Comparison of ENCODE assay signal across 11 cellular contexts in the genomic region with DNA sequence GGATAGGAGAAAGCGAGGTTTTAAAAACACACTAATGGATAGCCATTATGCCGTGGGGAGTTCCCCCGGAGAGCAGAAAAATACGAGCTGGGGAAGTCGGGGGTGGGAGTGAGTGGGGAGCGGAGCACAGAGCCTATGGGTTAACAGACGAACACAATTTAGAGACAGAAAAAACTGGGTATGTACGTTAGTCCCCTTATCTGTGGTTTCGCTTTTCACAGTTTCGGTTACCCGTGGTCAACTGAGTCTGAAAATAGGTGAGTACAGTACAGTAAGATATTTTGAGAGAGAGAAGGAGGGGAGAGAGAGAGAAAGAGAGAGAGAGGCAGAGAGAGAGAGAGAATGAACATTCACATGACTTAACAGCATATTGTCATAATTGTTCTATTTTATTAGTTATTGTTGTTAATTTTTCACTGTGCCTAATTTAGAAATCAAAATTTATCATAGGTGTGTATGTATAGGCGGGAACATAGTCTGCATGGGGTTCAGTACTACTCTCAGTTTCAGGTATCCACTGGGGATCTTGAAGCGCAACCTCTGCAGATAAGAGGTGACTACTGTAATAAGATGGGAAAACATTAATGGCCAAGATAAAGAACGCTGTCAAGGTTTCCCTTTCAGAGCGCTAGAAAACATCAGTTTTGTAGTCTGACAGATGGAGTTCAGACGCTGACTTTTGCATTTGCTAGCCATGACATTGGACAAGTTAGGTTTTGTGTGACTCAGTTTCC.
DNase-seq lines count a peak whose midpoint lies in the region; ATAC-seq and TF ChIP-seq lines count a peak whose summit lies in the region.
"Had no signal": no experiment of that assay in that cellular context is flagged by ENCODE, and none has a peak within 500 bp of the region (broad histone marks: within the 10 kb centered on the region; RNA-seq: fewer than 3 reads in every experiment).

No MANE protein-coding gene starts in this region.

- H3K27ac Mint-ChIP-seq in activated naive CD8-positive, alpha-beta T cell treated with anti-CD3 and anti-CD28 coated beads, Interleukin-2, amount 50 U/mL, for 24 hours: no peak overlapping the region
- H3K27ac Mint-ChIP-seq in Calu3 (ENCODE audit: unreplicated experiment): no peak overlapping the region

- H3K27me3 Mint-ChIP-seq in activated naive CD8-positive, alpha-beta T cell treated with anti-CD3 and anti-CD28 coated beads, Interleukin-2, amount 50 U/mL, for 24 hours: peaks cover 52% of the 10 kb centered on the region
- no peaks in the 10 kb centered on the region for H3K27me3 Mint-ChIP-seq in Calu3 (ENCODE audit: unreplicated experiment)

- no peaks in the 10 kb centered on the region for H3K36me3 Mint-ChIP-seq in activated naive CD8-positive, alpha-beta T cell treated with anti-CD3 and anti-CD28 coated beads, Interleukin-2, amount 50 U/mL, for 24 hours (ENCODE audit: low read depth)
- H3K36me3 Mint-ChIP-seq in Calu3 (ENCODE audit: insufficient read depth, unreplicated experiment): no peaks in the 10 kb centered on the region

- intact Hi-C loops in Calu3 (cut with micrococcal nuclease; ENCODE audit: unreplicated experiment): loop anchor here (5.0 kb wide), 1 partner anchor 51 kb away; no protein-coding TSS in a partner anchor

- peak overlapping the region; percentile 7 for H3K4me3 Mint-ChIP-seq in activated naive CD8-positive, alpha-beta T cell treated with anti-CD3 and anti-CD28 coated beads, Interleukin-2, amount 50 U/mL, for 24 hours
- no peak overlapping the region for H3K4me3 Mint-ChIP-seq in Calu3 (ENCODE audit: low read depth, unreplicated experiment)

- BruUV-seq in Calu3 (replicated peaks; lab: Mats Ljungman, UMichigan): no TSS peak

- peaks cover 21% of the 10 kb centered on the region for H3K4me1 Mint-ChIP-seq in activated naive CD8-positive, alpha-beta T cell treated with anti-CD3 and anti-CD28 coated beads, Interleukin-2, amount 50 U/mL, for 24 hours
- peaks cover 19% of the 10 kb centered on the region for H3K4me1 Mint-ChIP-seq in Calu3 (ENCODE audit: low read depth, unreplicated experiment)

- TF ChIP-seq CTCF in GM10266 (IDR thresholded peaks at IDR 0.05; ENCODE audit: control insufficient read depth, insufficient read depth, low read depth, missing control alignments): no peak
- no peak for TF ChIP-seq CTCF in Calu3 (IDR thresholded peaks at IDR 0.05; ENCODE audit: unreplicated experiment)

- no peaks in the 10 kb centered on the region for H3K9me3 Mint-ChIP-seq in activated naive CD8-positive, alpha-beta T cell treated with anti-CD3 and anti-CD28 coated beads, Interleukin-2, amount 50 U/mL, for 24 hours
- no peaks in the 10 kb centered on the region for H3K9me3 Mint-ChIP-seq in Calu3 (ENCODE audit: low read depth, unreplicated experiment)

- ATAC-seq in GM21360 (IDR thresholded peaks at IDR 0.05; ENCODE audit: unreplicated experiment) (peak; percentile 95), HG03139 (IDR thresholded peaks at IDR 0.05; ENCODE audit: unreplicated experiment) (peak; percentile 87)
- ATAC-seq in activated naive CD8-positive, alpha-beta T cell treated with anti-CD3 and anti-CD28 coated beads, Interleukin-2, amount 50 U/mL, for 24 hours: peak; percentile 50
- ATAC-seq: left lobe of liver had no signal

- DNase-seq in GM10266 (ENCODE audit: extremely low spot score): peak; percentile 64
- no peak for DNase-seq in activated naive CD8-positive, alpha-beta T cell treated with anti-CD3 and anti-CD28 coated beads, Interleukin-2, amount 50 U/mL, for 24 hours
- DNase-seq in Calu3: no peak
- DNase-seq in NCI-H1048 (lab: John Stamatoyannopoulos, UW): no peak
- DNase-seq in NCI-H2107 (lab: John Stamatoyannopoulos, UW): no peak
- no peak for DNase-seq in substantia nigra (lab: John Stamatoyannopoulos, UW)
- DNase-seq: stimulated activated CD4-positive, alpha-beta T cell treated with anti-CD3 and anti-CD28 coated beads, Interleukin-4, amount 100 ng/mL, for 24 hours had no signal

- no peak overlapping the region for H3K27ac ChIP-seq in substantia nigra (ENCODE audit: low read depth, low read length, poor library complexity, severe bottlenecking)
- H3K27ac ChIP-seq: C4-2B had no signal

- CTCF ChIA-PET in Calu3 (lab: Charles Lee): no interaction called here
